ENCODE assay signal across 30 cellular contexts in genomic region chr7:40772096-40772495, GRCh38.
"Had no signal": no experiment of that assay in that cellular context is flagged by ENCODE, and none has a peak within 500 bp of the region (broad histone marks: within the 10 kb centered on the region; RNA-seq: fewer than 3 reads in every experiment).

No MANE protein-coding gene starts in this region.

- DNase-seq: activated B cell treated with CpG ODN at 0.5 μM for 24 hours; activated CD4-positive, alpha-beta T cell treated with anti-CD3 and anti-CD28 coated beads for 48 hours; activated CD4-positive, alpha-beta T cell treated with anti-CD3 and anti-CD28 coated beads, Interleukin-2, amount 50 U/mL, for 1 hour; activated CD4-positive, alpha-beta T cell treated with anti-CD3 and anti-CD28 coated beads, Interleukin-2, amount 50 U/mL, for 48 hours; activated CD8-positive, alpha-beta memory T cell treated with anti-CD3 and anti-CD28 coated beads for 24 hours; activated CD8-positive, alpha-beta T cell treated with anti-CD3 and anti-CD28 coated beads for 36 hours; activated effector memory CD4-positive, alpha-beta T cell treated with Interleukin-2 at 50 U/mL for 16 hours; activated gamma-delta T cell treated with Interleukin-2 at 50 U/mL for 16 hours; activated naive CD4-positive, alpha-beta T cell treated with anti-CD3 and anti-CD28 coated beads, Interleukin-2, amount 50 U/mL, for 16 hours; activated naive CD4-positive, alpha-beta T cell treated with Interleukin-2 at 50 U/mL for 16 hours; activated T-cell treated with anti-CD3 and anti-CD28 coated beads, Interleukin-2, amount 50 U/mL, for 4 hours; amniotic stem cell; anterior cingulate cortex; body of pancreas; central memory CD4-positive, alpha-beta T cell; cerebellar nuclear complex; dorsolateral prefrontal cortex; effector memory CD4-positive, alpha-beta T cell; endodermal cell; foreskin keratinocyte; gastrocnemius medialis; glutamatergic neuron; T-helper 1 cell; T-helper 17 cell; T1000; WERI-Rb-1 had no signal

- H3K36me3 ChIP-seq: gastrocnemius medialis, WERI-Rb-1 had no signal

- ATAC-seq: activated CD4-positive, CD25-positive, alpha-beta regulatory T cell treated with anti-CD3 and anti-CD28 coated beads, Interleukin-2, amount 50 U/mL, for 24 hours; activated CD8-positive, alpha-beta T cell treated with anti-CD3 and anti-CD28 coated beads for 36 hours; activated T-cell treated with anti-CD3 and anti-CD28 coated beads, Interleukin-2, amount 50 U/mL, for 4 hours; activated T-helper 17 cell treated with anti-CD3 and anti-CD28 coated beads, Interleukin-2, amount 50 U/mL, for 72 hours; body of pancreas; esophagus mucosa; foreskin keratinocyte; gastrocnemius medialis; T-helper 17 cell had no signal

- H3K9me3 ChIP-seq: body of pancreas, gastrocnemius medialis had no signal

- H3K27me3 ChIP-seq: body of pancreas, dorsolateral prefrontal cortex, foreskin keratinocyte, gastrocnemius medialis had no signal

- H3K27ac ChIP-seq: body of pancreas, dorsolateral prefrontal cortex, foreskin keratinocyte, gastrocnemius medialis, WERI-Rb-1 had no signal

- H3K4me1 ChIP-seq: body of pancreas, foreskin keratinocyte, gastrocnemius medialis had no signal

- H3K4me3 ChIP-seq: body of pancreas, coronary artery, dorsolateral prefrontal cortex, gastrocnemius medialis had no signal
